ENCODE assay signal across 8 cellular contexts in the genomic region with DNA sequence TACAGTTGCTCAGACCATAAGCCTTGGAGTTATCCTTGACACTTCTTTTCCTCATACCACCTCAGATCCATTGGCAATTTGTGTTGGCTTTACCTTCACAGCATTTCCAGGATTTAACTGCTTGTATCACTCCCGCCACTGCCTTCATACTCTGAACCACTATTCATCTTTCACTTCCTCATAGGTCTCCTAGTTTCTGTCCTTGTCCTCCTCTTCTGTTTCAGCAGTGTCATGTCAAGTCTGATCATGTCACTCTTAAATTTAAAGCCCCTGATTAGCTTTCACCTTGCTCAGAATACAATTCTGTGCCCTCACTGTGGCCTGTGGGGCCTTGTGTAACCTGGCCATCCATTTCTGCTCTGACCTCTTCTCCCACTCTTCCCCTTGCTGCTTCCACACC. TPM values are rescaled to one million over a fixed set of nuclear protein-coding genes. Genes with fewer than 3 reads are reported as not detected.
DNase-seq lines count a peak whose midpoint lies in the region; ATAC-seq and TF ChIP-seq lines count a peak whose summit lies in the region.

No MANE protein-coding gene starts in this region.

- H3K4me1 Mint-ChIP-seq in Calu3 (ENCODE audit: low read depth, unreplicated experiment) (no peaks in the 10 kb centered on the region), mesothelial cell of epicardium (no peaks in the 10 kb centered on the region)
- H3K4me1 Mint-ChIP-seq in stimulated activated naive CD8-positive, alpha-beta T cell treated with anti-CD3 and anti-CD28 coated beads, Interleukin-15, amount 100 ng/mL, for 72 hours: no peaks in the 10 kb centered on the region

- H3K27me3 Mint-ChIP-seq in Calu3 (ENCODE audit: unreplicated experiment) (no peaks in the 10 kb centered on the region), mesothelial cell of epicardium (ENCODE audit: low read depth) (no peaks in the 10 kb centered on the region)
- H3K27me3 Mint-ChIP-seq in stimulated activated naive CD8-positive, alpha-beta T cell treated with anti-CD3 and anti-CD28 coated beads, Interleukin-15, amount 100 ng/mL, for 72 hours: no peaks in the 10 kb centered on the region

- CTCF ChIA-PET in Calu3 (lab: Charles Lee): no interaction called here

- intact Hi-C loops in Calu3 (cut with micrococcal nuclease; ENCODE audit: unreplicated experiment): no loop called here

- H3K4me3 Mint-ChIP-seq in Calu3 (ENCODE audit: low read depth, unreplicated experiment) (no peak overlapping the region), mesothelial cell of epicardium (no peak overlapping the region)
- H3K4me3 Mint-ChIP-seq in stimulated activated naive CD8-positive, alpha-beta T cell treated with anti-CD3 and anti-CD28 coated beads, Interleukin-15, amount 100 ng/mL, for 72 hours: no peak overlapping the region

- TF ChIP-seq CTCF in GM10266 (IDR thresholded peaks at IDR 0.05; ENCODE audit: control insufficient read depth, insufficient read depth, low read depth, missing control alignments) (no peak), Calu3 (IDR thresholded peaks at IDR 0.05; ENCODE audit: unreplicated experiment) (no peak), mesothelial cell of epicardium (IDR thresholded peaks at IDR 0.05; ENCODE audit: unreplicated experiment) (no peak)

- DNase-seq in GM10266 (ENCODE audit: extremely low spot score): peak; percentile 26
- DNase-seq in T-helper 9 cell: no peak
- DNase-seq in Calu3: no peak
- no peak for DNase-seq in stimulated activated naive CD8-positive, alpha-beta T cell treated with anti-CD3 and anti-CD28 coated beads, Interleukin-15, amount 100 ng/mL, for 72 hours
- no peak for DNase-seq in mesothelial cell of epicardium (ENCODE audit: low spot score in 2 of 2, unreplicated experiment in 2 of 2)

- H3K9me3 Mint-ChIP-seq in Calu3 (ENCODE audit: low read depth, unreplicated experiment) (no peaks in the 10 kb centered on the region), mesothelial cell of epicardium (no peaks in the 10 kb centered on the region)
- no peaks in the 10 kb centered on the region for H3K9me3 Mint-ChIP-seq in stimulated activated naive CD8-positive, alpha-beta T cell treated with anti-CD3 and anti-CD28 coated beads, Interleukin-15, amount 100 ng/mL, for 72 hours

- H3K36me3 Mint-ChIP-seq in Calu3 (ENCODE audit: insufficient read depth, unreplicated experiment) (no peaks in the 10 kb centered on the region), mesothelial cell of epicardium (no peaks in the 10 kb centered on the region)

- H3K27ac Mint-ChIP-seq in Calu3 (ENCODE audit: unreplicated experiment) (no peak overlapping the region), mesothelial cell of epicardium (no peak overlapping the region)
- H3K27ac Mint-ChIP-seq in stimulated activated naive CD8-positive, alpha-beta T cell treated with anti-CD3 and anti-CD28 coated beads, Interleukin-15, amount 100 ng/mL, for 72 hours: no peak overlapping the region

- BruUV-seq in Calu3 (replicated peaks; lab: Mats Ljungman, UMichigan): no TSS peak

- ATAC-seq in GM19351 (IDR thresholded peaks at IDR 0.05; ENCODE audit: unreplicated experiment): peak; percentile 97
- ATAC-seq in HG02840 (IDR thresholded peaks at IDR 0.05; ENCODE audit: low FRiP score, unreplicated experiment): peak; percentile 67
- ATAC-seq in HG03565 (IDR thresholded peaks at IDR 0.05; ENCODE audit: unreplicated experiment): peak; percentile 96
- no peak for ATAC-seq in stimulated activated naive CD8-positive, alpha-beta T cell treated with anti-CD3 and anti-CD28 coated beads, Interleukin-15, amount 100 ng/mL, for 72 hours

RNA-seq across cellular contexts. Expression of a gene that starts 34.7 kb away (rescaled TPM):
- total RNA-seq in Calu3 (2022) (5.1 and 8.5 TPM in 2 replicates), mesothelial cell of epicardium (1.4 to 1.8 TPM (median 1.7 TPM) in 3 replicates)
